In genomic region chr1:222709700-222710153, GRCh38 we compare ENCODE assay signal across 13 cellular contexts. TPM values are rescaled to one million over a fixed set of nuclear protein-coding genes. Genes with fewer than 3 reads are reported as not detected.
DNase-seq lines count a peak whose midpoint lies in the region; ATAC-seq and TF ChIP-seq lines count a peak whose summit lies in the region.
"Had no signal": no experiment of that assay in that cellular context is flagged by ENCODE, and none has a peak within 500 bp of the region (broad histone marks: within the 10 kb centered on the region; RNA-seq: fewer than 3 reads in every experiment).

No MANE protein-coding gene starts in this region.

- H3K4me2 ChIP-seq in DOHH2 (ENCODE audit: low read length) = peak overlapping the region; percentile 78; the same call in 1 of the 2 replicates
- H3K4me2 ChIP-seq in OCI-LY1 (ENCODE audit: low read length) = peak overlapping the region; percentile 88; the same call in 1 of the 2 replicates
- peak overlapping the region; percentile 88 for H3K4me2 ChIP-seq in osteoblast (ENCODE audit: insufficient read depth, low read length)

- TF ChIP-seq POLR2A in esophagus muscularis mucosa (IDR thresholded peaks at IDR 0.05; ENCODE audit: low read depth) = no peak

- H3F3A ChIP-seq in DOHH2 (ENCODE audit: control insufficient read depth, insufficient read depth) = peaks cover 11% of the 10 kb centered on the region
- peaks cover 3% of the 10 kb centered on the region; the same call in 1 of the 2 replicates for H3F3A ChIP-seq in OCI-LY1 (ENCODE audit: insufficient read depth, low read length)

- no peaks in the 10 kb centered on the region for H3K9me2 ChIP-seq in DOHH2 (replicated peaks; ENCODE audit: control insufficient read depth, low read length)
- no peaks in the 10 kb centered on the region for H3K9me2 ChIP-seq in OCI-LY1 (ENCODE audit: low read depth, low read length)

- TF ChIP-seq CTCF in DOHH2 (IDR thresholded peaks at IDR 0.05; ENCODE audit: low read depth, low read length, poor library complexity, severe bottlenecking) (no peak), OCI-LY1 (IDR thresholded peaks at IDR 0.05; ENCODE audit: low read length) (no peak), choroid plexus epithelial cell (conservative IDR thresholded peaks at IDR 0.05; ENCODE audit: low read depth, low read length) (no peak), osteoblast (IDR thresholded peaks at IDR 0.05; ENCODE audit: extremely low read depth, low read depth, low read length) (no peak), esophagus muscularis mucosa (IDR thresholded peaks at IDR 0.05) (no peak)

- H3K4me3 ChIP-seq in DOHH2 (ENCODE audit: low read length) (no peak overlapping the region), OCI-LY1 (ENCODE audit: low read depth, low read length, poor library complexity, severe bottlenecking) (no peak overlapping the region), choroid plexus epithelial cell (ENCODE audit: low read depth, low read length) (no peak overlapping the region), osteoblast (ENCODE audit: insufficient read depth, low read length) (no peak overlapping the region), esophagus muscularis mucosa (no peak overlapping the region)

- no peak overlapping the region for H3K27ac ChIP-seq in DOHH2 (ENCODE audit: low read depth, low read length)
- no peak overlapping the region for H3K27ac ChIP-seq in OCI-LY1 (ENCODE audit: low read depth, low read length, poor library complexity, severe bottlenecking)
- no peak overlapping the region for H3K27ac ChIP-seq in osteoblast (ENCODE audit: low read depth, low read length)
- H3K27ac ChIP-seq in esophagus muscularis mucosa (replicated peaks in 1 of 4) = no peak overlapping the region
- H3K27ac ChIP-seq: WERI-Rb-1 had no signal

- no peaks in the 10 kb centered on the region for H4K20me1 ChIP-seq in DOHH2 (ENCODE audit: control insufficient read depth, insufficient read depth, low read depth, low read length)
- no peaks in the 10 kb centered on the region for H4K20me1 ChIP-seq in OCI-LY1 (ENCODE audit: insufficient read depth, low read length)
- peaks cover 6% of the 10 kb centered on the region for H4K20me1 ChIP-seq in osteoblast (ENCODE audit: insufficient read depth, low read length)

- WGBS in esophagus muscularis mucosa = 85% methylated on average over 5 of the region's 5 CpGs

- intact Hi-C loops in esophagus muscularis mucosa (cut with DNase I) = loop anchor here (10.0 kb wide), 1 partner anchor 65 kb away; no protein-coding TSS in a partner anchor

- H2AFZ ChIP-seq in OCI-LY1 (ENCODE audit: low read length) = no peak overlapping the region
- H2AFZ ChIP-seq in osteoblast (ENCODE audit: low read length) = no peak overlapping the region

- DNase-seq in choroid plexus epithelial cell (ENCODE audit: low read depth) (peak; percentile 10), osteoblast (ENCODE audit: insufficient read length, low spot score, missing footprints) (no peak), left lobe of liver (ENCODE audit: low spot score) (no peak), esophagus muscularis mucosa (ENCODE audit: extremely low spot score) (no peak)
- DNase-seq: heart right ventricle, NCI-H1694, WERI-Rb-1 had no signal

- peaks cover 88% of the 10 kb centered on the region for H3K79me2 ChIP-seq in DOHH2 (ENCODE audit: control insufficient read depth, low read length)
- 0 out of 2 replicates have a peak, but pooled peaks cover 11% of the 10 kb centered on the region for H3K79me2 ChIP-seq in OCI-LY1 (ENCODE audit: insufficient read depth, low read length)
- peaks cover 89% of the 10 kb centered on the region for H3K79me2 ChIP-seq in osteoblast (ENCODE audit: insufficient read depth, low read length)

- H3K9ac ChIP-seq in OCI-LY1 (ENCODE audit: low read length) = no peak overlapping the region

- no peak for TF ChIP-seq EP300 in esophagus muscularis mucosa (IDR thresholded peaks at IDR 0.05)

- peaks cover 35% of the 10 kb centered on the region for H3K36me3 ChIP-seq in DOHH2 (ENCODE audit: control insufficient read depth, low read length)
- H3K36me3 ChIP-seq in OCI-LY1 (ENCODE audit: insufficient read depth, low read length) = peaks cover 1% of the 10 kb centered on the region; the same call in 1 of the 2 replicates
- H3K36me3 ChIP-seq in osteoblast (ENCODE audit: insufficient read depth, low read length) = peaks cover 4% of the 10 kb centered on the region
- H3K36me3 ChIP-seq in esophagus muscularis mucosa = no peaks in the 10 kb centered on the region
- H3K36me3 ChIP-seq: WERI-Rb-1 had no signal

- ATAC-seq in left lobe of liver (no peak), GM21367 (IDR thresholded peaks at IDR 0.05; ENCODE audit: unreplicated experiment) (no peak)
- ATAC-seq: heart right ventricle had no signal

- H3K4me1 ChIP-seq in DOHH2 (ENCODE audit: control insufficient read depth, low read length) = peaks cover 16% of the 10 kb centered on the region
- peaks cover 20% of the 10 kb centered on the region for H3K4me1 ChIP-seq in OCI-LY1 (ENCODE audit: insufficient read depth, low read length, severe bottlenecking)
- peaks cover 11% of the 10 kb centered on the region for H3K4me1 ChIP-seq in osteoblast (ENCODE audit: insufficient read depth, low read length)
- H3K4me1 ChIP-seq in esophagus muscularis mucosa = peaks cover 14 to 41% (median 37%) of the 10 kb centered on the region in 4 donors

- H3K27me3 ChIP-seq in DOHH2 (ENCODE audit: control insufficient read depth, low read length) (no peaks in the 10 kb centered on the region), OCI-LY1 (ENCODE audit: insufficient read depth, low read length) (no peaks in the 10 kb centered on the region), osteoblast (ENCODE audit: insufficient read depth, low read length) (no peaks in the 10 kb centered on the region), esophagus muscularis mucosa (no peaks in the 10 kb centered on the region)
- H3K27me3 ChIP-seq: heart right ventricle had no signal

- H3K9me3 ChIP-seq in DOHH2 (ENCODE audit: control insufficient read depth, insufficient read depth, low read length) (no peaks in the 10 kb centered on the region), OCI-LY1 (ENCODE audit: low read length) (peaks cover 6% of the 10 kb centered on the region), osteoblast (ENCODE audit: low read depth, low read length) (no peaks in the 10 kb centered on the region), esophagus muscularis mucosa (no peaks in the 10 kb centered on the region)

RNA-seq across cellular contexts. Expression of gene AIDA, which starts 2.6 kb away (rescaled TPM):
- total RNA-seq in osteoblast = 45.6 and 54.2 TPM in 2 replicates
- 28.0 TPM for total RNA-seq in left lobe of liver
- 100 to 1,000 TPM in 2 of 4 donors, 10 to 100 TPM in 2; 94.3 to 120 (median 99.8) TPM for total RNA-seq in esophagus muscularis mucosa

RNA-seq across cellular contexts. Expression of gene BROX, which starts 2.6 kb away (rescaled TPM):
- total RNA-seq in osteoblast (77.4 and 79.3 TPM in 2 replicates), left lobe of liver (12.8 TPM), esophagus muscularis mucosa (10 to 100 TPM; 36.6 to 55.6 (median 48.4) TPM)

RNA-seq across cellular contexts. Expression of gene FAM177B, which starts 27.3 kb away (rescaled TPM):
- total RNA-seq in osteoblast (not detected in 2 replicates), left lobe of liver (not detected), esophagus muscularis mucosa (1 to 10 TPM in 1 of 4 donors, under 1 TPM in 1, not detected in 2; 0.42 to 1.3 TPM)
- total RNA-seq: Daoy, dermis microvascular lymphatic vessel endothelial cell, heart right ventricle, renal cortical epithelial cell had no signal
